Comparison of ENCODE assay signal across 9 cellular contexts in the genomic region with DNA sequence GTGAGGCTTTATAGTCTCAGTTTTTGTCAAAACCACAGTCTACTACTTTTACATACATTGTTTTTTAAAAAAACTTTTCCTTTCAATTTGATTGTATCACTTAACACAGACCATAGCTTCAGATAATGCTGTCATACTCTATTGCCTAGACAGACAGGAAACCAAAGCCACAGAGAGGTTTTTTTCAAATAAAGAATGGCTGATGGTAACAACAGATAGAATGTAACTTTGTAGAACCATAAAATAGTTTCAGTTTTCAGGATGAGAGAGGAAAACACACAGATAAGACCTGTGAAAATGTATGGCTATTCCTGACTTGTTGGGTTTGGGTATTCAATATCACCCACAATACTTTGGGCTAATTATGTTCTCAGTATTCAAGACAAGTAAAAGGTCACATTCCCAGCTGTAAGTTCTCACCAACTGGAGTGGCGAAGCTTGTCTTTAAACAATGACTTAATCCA.
DNase-seq lines count a peak whose midpoint lies in the region; ATAC-seq, FAIRE-seq and TF ChIP-seq lines count a peak whose summit lies in the region.
"Had no signal": no experiment of that assay in that cellular context is flagged by ENCODE, and none has a peak within 500 bp of the region (broad histone marks: within the 10 kb centered on the region; RNA-seq: fewer than 3 reads in every experiment).

No MANE protein-coding gene starts in this region.

- H3K9me3 ChIP-seq in HepG2 (ENCODE audit: low read length) (no peaks in the 10 kb centered on the region), right lobe of liver (no peaks in the 10 kb centered on the region)

- H3K79me2 ChIP-seq in HepG2 (ENCODE audit: insufficient read depth, low read length): no peaks in the 10 kb centered on the region

- no peak for DNase-seq in HepG2 (ENCODE audit: low spot score)
- DNase-seq in right lobe of liver: no peak
- no peak for DNase-seq in MV-4-11 (lab: John Stamatoyannopoulos, UW)
- no peak for DNase-seq in T-helper 9 cell
- DNase-seq in SKM-1 treated with dmso at 0.1 percent for 144 hours (lab: John Stamatoyannopoulos, UW; ENCODE audit: unreplicated experiment): no peak
- no peak for DNase-seq in HCEC 1CT
- DNase-seq: NCI-H345 had no signal

- FAIRE-seq in HepG2 (lab: Jason Lieb, UNC): no peak
- FAIRE-seq in TTC549 (lab: Jason Lieb, UNC): peak; percentile 47

- no peak overlapping the region for H3K4me2 ChIP-seq in HepG2 (ENCODE audit: low read depth, low read length)

- no peak for ATAC-seq in HepG2
- no peak for ATAC-seq in right lobe of liver
- ATAC-seq in HG03060 (IDR thresholded peaks at IDR 0.05; ENCODE audit: low read depth, unreplicated experiment): peak; percentile 97

- peaks cover 16 to 78% of the 10 kb centered on the region in 2 experiments for H3K36me3 ChIP-seq in HepG2 (replicated peaks in 1 of 2; ENCODE audit: control insufficient read depth in 1 of 2, insufficient read depth in 2 of 2, low read length in 2 of 2)
- peaks cover 0 to 59% (median 11%) of the 10 kb centered on the region in 4 donors for H3K36me3 ChIP-seq in right lobe of liver

- WGBS in HepG2 (ENCODE audit: low lambda C conversion rate): 96% methylated on average over 1 of the region's 1 CpG
- WGBS in right lobe of liver (ENCODE audit: insufficient coverage, low coverage, low lambda C conversion rate, missing lambda C conversion rate): 60% methylated on average over 1 of the region's 1 CpG

- no peaks in the 10 kb centered on the region for H4K20me1 ChIP-seq in HepG2 (ENCODE audit: insufficient read depth, low read length)

- H3K4me3 ChIP-seq in HepG2 (replicated peaks in 1 of 3; ENCODE audit: insufficient read depth in 1 of 3, low read depth in 2 of 3, low read length in 3 of 3): no peak overlapping the region
- no peak overlapping the region for H3K4me3 ChIP-seq in right lobe of liver

- no peak overlapping the region for H3K27ac ChIP-seq in HepG2 (ENCODE audit: extremely low read length, insufficient read depth, low read length)
- H3K27ac ChIP-seq in right lobe of liver: no peak overlapping the region

- H3K9ac ChIP-seq in HepG2 (ENCODE audit: insufficient read depth, low read depth, low read length): no peak overlapping the region

- no peak for TF ChIP-seq EP300 in HepG2 (IDR thresholded peaks at IDR 0.05; ENCODE audit: low read depth in 2 of 2, low read length in 2 of 2)
- no peak for TF ChIP-seq EP300 in HepG2 (CRISPR knock-in tag; IDR thresholded peaks at IDR 0.05; ENCODE audit: borderline replicate concordance)

- intact Hi-C loops in HepG2 (cut with micrococcal nuclease; ENCODE audit: unreplicated experiment): no loop called here
- intact Hi-C loops in right lobe of liver (cut with DNase I): no loop called here

- H3K4me1 ChIP-seq in HepG2 (ENCODE audit: insufficient read depth, low read length): no peaks in the 10 kb centered on the region
- no peaks in the 10 kb centered on the region for H3K4me1 ChIP-seq in right lobe of liver

- H3K27me3 ChIP-seq in HepG2 (ENCODE audit: control insufficient read depth in 1 of 2, insufficient read depth in 2 of 2, low read length in 2 of 2) (no peaks in the 10 kb centered on the region), right lobe of liver (no peaks in the 10 kb centered on the region)

- H2AFZ ChIP-seq in HepG2 (ENCODE audit: low read length): no peak overlapping the region

- no peak for TF ChIP-seq RAD21 in HepG2 (CRISPR knock-in tag; IDR thresholded peaks at IDR 0.05)

- TF ChIP-seq CTCF in HepG2 (CRISPR knock-in tag; IDR thresholded peaks at IDR 0.05) (no peak), right lobe of liver (IDR thresholded peaks at IDR 0.05) (no peak)

- TF ChIP-seq POLR2A in HepG2 (IDR thresholded peaks at IDR 0.05; ENCODE audit: insufficient read depth in 1 of 2, low read depth in 2 of 2, low read length in 2 of 2) (no peak), right lobe of liver (IDR thresholded peaks at IDR 0.05) (no peak)

- in situ Hi-C loops in HepG2 (cut with HindIII; ENCODE audit: extremely low pct_ligation_motif_present, low pct_unique_long_range_greater_than_20kb): no loop called here

- POLR2A ChIA-PET in HepG2 (lab: Yijun Ruan, JAX): no interaction called here

- BruUV-seq in HepG2 (replicated peaks; lab: Mats Ljungman, UMichigan): no TSS peak

- CTCF ChIA-PET in HepG2 (lab: Yijun Ruan, JAX; ENCODE audit: low intra/inter-chr PET ratio, low total read pairs): no interaction called here

TF ChIP-seq in HepG2, 621 proteins besides CTCF, POLR2A, EP300 and RAD21:
- TF ChIP-seq ATF7-NPFF (CRISPR knock-in tag; IDR thresholded peaks at IDR 0.05; ENCODE audit: low read depth): no peak
- TF ChIP-seq RBM22 (optimal IDR thresholded peaks at IDR 0.05; ENCODE audit: low read length): peak; percentile 61
TF ChIP-seq in HepG2: peak in this region for 1.
